In the genomic region with DNA sequence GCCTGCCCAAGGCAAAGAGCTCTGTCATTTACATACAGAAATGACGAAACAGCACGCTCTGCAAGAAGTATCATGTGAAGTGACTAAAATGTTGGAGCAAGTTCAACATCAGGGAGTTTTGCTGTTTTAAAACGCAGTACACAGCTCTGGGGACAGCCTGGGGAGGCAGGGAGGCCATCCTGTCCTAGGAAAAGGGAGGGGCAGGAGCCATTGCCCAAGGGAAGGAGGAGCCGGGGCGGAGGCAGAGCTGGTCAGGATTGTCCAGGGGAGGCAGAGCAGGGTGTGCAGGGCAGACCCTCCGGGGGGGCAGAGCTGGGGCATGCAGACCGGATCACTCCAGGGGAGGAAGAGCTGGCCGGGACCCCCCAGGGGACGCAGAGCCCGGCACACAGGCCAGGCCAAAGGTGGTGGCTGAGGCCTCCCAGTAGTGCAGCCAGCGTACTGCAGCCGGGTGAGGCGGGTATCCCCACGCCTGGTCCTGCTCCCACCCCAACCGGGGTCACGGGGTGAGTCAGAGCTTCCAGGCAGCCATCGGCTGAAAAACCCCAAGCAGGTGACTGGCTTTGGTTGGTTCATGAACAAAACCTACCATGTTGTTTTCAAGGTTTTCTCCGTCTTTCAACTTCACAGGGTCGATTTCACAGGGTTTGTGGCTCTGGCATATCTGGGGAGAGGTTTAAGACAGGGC, we compare ENCODE assay signal across 11 cellular contexts. TPM values are rescaled to one million over a fixed set of nuclear protein-coding genes. Genes with fewer than 3 reads are reported as not detected.
DNase-seq lines count a peak whose midpoint lies in the region; ATAC-seq, FAIRE-seq and TF ChIP-seq lines count a peak whose summit lies in the region.
"Had no signal": no experiment of that assay in that cellular context is flagged by ENCODE, and none has a peak within 500 bp of the region (broad histone marks: within the 10 kb centered on the region; RNA-seq: fewer than 3 reads in every experiment).

No MANE protein-coding gene starts in this region.

- no peaks in the 10 kb centered on the region for H3K36me3 ChIP-seq in HEK293 (ENCODE audit: control insufficient read depth in 2 of 2, insufficient read depth in 1 of 2, low read length in 2 of 2)

- H3K9me3 ChIP-seq in HEK293 (ENCODE audit: control insufficient read depth, insufficient read depth, low read depth, low read length): no peaks in the 10 kb centered on the region

- POLR2A ChIA-PET in HEK293 (lab: Yijun Ruan, JAX): no interaction called here

- H3K36me3 Mint-ChIP-seq in activated T-helper 1 cell treated with anti-CD3 and anti-CD28 coated beads, Interleukin-12 subunit alpha, Interleukin-12 subunit beta, Interleukin-2, Interleukin-4 antibody, amounts not matched to agents 30 ng/mL and 10 ng/mL and 1 ng/mL, durations not matched to agents 14 hours and 24 hours and 36 hours (ENCODE audit: low read depth): peaks cover 12% of the 10 kb centered on the region

- H3K4me1 ChIP-seq in HEK293 (ENCODE audit: control insufficient read depth, insufficient read depth, low read length): no peaks in the 10 kb centered on the region
- H3K4me1 ChIP-seq: parathyroid adenoma had no signal

- H3K27ac Mint-ChIP-seq in activated T-helper 1 cell treated with anti-CD3 and anti-CD28 coated beads, Interleukin-12 subunit alpha, Interleukin-12 subunit beta, Interleukin-2, Interleukin-4 antibody, amounts not matched to agents 30 ng/mL and 10 ng/mL and 1 ng/mL, durations not matched to agents 14 hours and 24 hours and 36 hours: peak overlapping the region; percentile 48

- no peak for TF ChIP-seq CTCF in HEK293 (tag by site-specific recombination; IDR thresholded peaks at IDR 0.05)

- FAIRE-seq in GM12892 (lab: Jason Lieb, UNC): no peak
- FAIRE-seq: D721Med had no signal

- no peaks in the 10 kb centered on the region for H3K9me3 Mint-ChIP-seq in activated T-helper 1 cell treated with anti-CD3 and anti-CD28 coated beads, Interleukin-12 subunit alpha, Interleukin-12 subunit beta, Interleukin-2, Interleukin-4 antibody, amounts not matched to agents 30 ng/mL and 10 ng/mL and 1 ng/mL, durations not matched to agents 14 hours and 24 hours and 36 hours

- peak; percentile 10 to 82 for ATAC-seq in left cardiac atrium
- ATAC-seq in HG03280 (IDR thresholded peaks at IDR 0.05; ENCODE audit: unreplicated experiment): no peak

- intact Hi-C loops in activated T-helper 1 cell treated with anti-CD3 and anti-CD28 coated beads, Interleukin-12 subunit alpha, Interleukin-12 subunit beta, Interleukin-2, Interleukin-4 antibody, amounts not matched to agents 30 ng/mL and 10 ng/mL and 1 ng/mL, durations not matched to agents 14 hours and 24 hours and 36 hours (cut with micrococcal nuclease): no loop called here
- intact Hi-C loops in left cardiac atrium (cut with DNase I): no loop called here

- H3K4me3 ChIP-seq in HEK293 (ENCODE audit: low read depth, low read length): no peak overlapping the region
- peak overlapping the region in 1 of 7 experiments; percentile 12 for H3K4me3 ChIP-seq in skin epidermis

- no peak for DNase-seq in activated T-helper 1 cell treated with anti-CD3 and anti-CD28 coated beads, Interleukin-12 subunit alpha, Interleukin-12 subunit beta, Interleukin-2, Interleukin-4 antibody, amounts not matched to agents 30 ng/mL and 10 ng/mL and 1 ng/mL, durations not matched to agents 14 hours and 24 hours and 36 hours (ENCODE audit: low spot score)
- DNase-seq in left cardiac atrium: peak; percentile 42
- DNase-seq in cerebellar cortex (ENCODE audit: low spot score): no peak
- DNase-seq in NCI-H2081 (lab: John Stamatoyannopoulos, UW): no peak
- no peak for DNase-seq in GM12892 (ENCODE audit: insufficient read length)
- DNase-seq: activated gamma-delta T cell had no signal

- CTCF ChIA-PET in HEK293 (lab: Yijun Ruan, JAX): interaction anchor here (0.7 kb wide), 1 partner anchor 122 kb away, joined by 3 read pairs; no protein-coding TSS in a partner anchor

- TF ChIP-seq POLR2A in GM12892 (IDR thresholded peaks at IDR 0.05; ENCODE audit: low read depth, low read length): no peak

- no peaks in the 10 kb centered on the region for H3K27me3 Mint-ChIP-seq in activated T-helper 1 cell treated with anti-CD3 and anti-CD28 coated beads, Interleukin-12 subunit alpha, Interleukin-12 subunit beta, Interleukin-2, Interleukin-4 antibody, amounts not matched to agents 30 ng/mL and 10 ng/mL and 1 ng/mL, durations not matched to agents 14 hours and 24 hours and 36 hours (ENCODE audit: insufficient read depth)

- no peaks in the 10 kb centered on the region for H3K4me1 Mint-ChIP-seq in activated T-helper 1 cell treated with anti-CD3 and anti-CD28 coated beads, Interleukin-12 subunit alpha, Interleukin-12 subunit beta, Interleukin-2, Interleukin-4 antibody, amounts not matched to agents 30 ng/mL and 10 ng/mL and 1 ng/mL, durations not matched to agents 14 hours and 24 hours and 36 hours (ENCODE audit: low read depth)

- H3K27ac ChIP-seq in HEK293 (ENCODE audit: extremely low read depth, low read depth, low read length) (no peak overlapping the region), skin epidermis (peak overlapping the region in 13 of 21 experiments; percentile 6 to 82 (median 62))
- H3K27ac ChIP-seq: parathyroid adenoma had no signal

- no peak overlapping the region for H3K4me3 Mint-ChIP-seq in activated T-helper 1 cell treated with anti-CD3 and anti-CD28 coated beads, Interleukin-12 subunit alpha, Interleukin-12 subunit beta, Interleukin-2, Interleukin-4 antibody, amounts not matched to agents 30 ng/mL and 10 ng/mL and 1 ng/mL, durations not matched to agents 14 hours and 24 hours and 36 hours

TF ChIP-seq in HEK293, 187 proteins besides CTCF, POLR2A, EP300 and RAD21:
- TF ChIP-seq GLIS2 (tag by site-specific recombination; IDR thresholded peaks at IDR 0.05): peak; percentile 46
- TF ChIP-seq GLIS1 (tag by site-specific recombination; IDR thresholded peaks at IDR 0.05): peak; percentile 40; the same call in 1 of the 2 replicates
- TF ChIP-seq, protein P1, sequence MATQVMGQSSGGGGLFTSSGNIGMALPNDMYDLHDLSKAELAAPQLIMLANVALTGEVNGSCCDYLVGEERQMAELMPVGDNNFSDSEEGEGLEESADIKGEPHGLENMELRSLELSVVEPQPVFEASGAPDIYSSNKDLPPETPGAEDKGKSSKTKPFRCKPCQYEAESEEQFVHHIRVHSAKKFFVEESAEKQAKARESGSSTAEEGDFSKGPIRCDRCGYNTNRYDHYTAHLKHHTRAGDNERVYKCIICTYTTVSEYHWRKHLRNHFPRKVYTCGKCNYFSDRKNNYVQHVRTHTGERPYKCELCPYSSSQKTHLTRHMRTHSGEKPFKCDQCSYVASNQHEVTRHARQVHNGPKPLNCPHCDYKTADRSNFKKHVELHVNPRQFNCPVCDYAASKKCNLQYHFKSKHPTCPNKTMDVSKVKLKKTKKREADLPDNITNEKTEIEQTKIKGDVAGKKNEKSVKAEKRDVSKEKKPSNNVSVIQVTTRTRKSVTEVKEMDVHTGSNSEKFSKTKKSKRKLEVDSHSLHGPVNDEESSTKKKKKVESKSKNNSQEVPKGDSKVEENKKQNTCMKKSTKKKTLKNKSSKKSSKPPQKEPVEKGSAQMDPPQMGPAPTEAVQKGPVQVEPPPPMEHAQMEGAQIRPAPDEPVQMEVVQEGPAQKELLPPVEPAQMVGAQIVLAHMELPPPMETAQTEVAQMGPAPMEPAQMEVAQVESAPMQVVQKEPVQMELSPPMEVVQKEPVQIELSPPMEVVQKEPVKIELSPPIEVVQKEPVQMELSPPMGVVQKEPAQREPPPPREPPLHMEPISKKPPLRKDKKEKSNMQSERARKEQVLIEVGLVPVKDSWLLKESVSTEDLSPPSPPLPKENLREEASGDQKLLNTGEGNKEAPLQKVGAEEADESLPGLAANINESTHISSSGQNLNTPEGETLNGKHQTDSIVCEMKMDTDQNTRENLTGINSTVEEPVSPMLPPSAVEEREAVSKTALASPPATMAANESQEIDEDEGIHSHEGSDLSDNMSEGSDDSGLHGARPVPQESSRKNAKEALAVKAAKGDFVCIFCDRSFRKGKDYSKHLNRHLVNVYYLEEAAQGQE (tag by site-specific recombination; IDR thresholded peaks at IDR 0.05): no peak
- TF ChIP-seq, protein P2, sequence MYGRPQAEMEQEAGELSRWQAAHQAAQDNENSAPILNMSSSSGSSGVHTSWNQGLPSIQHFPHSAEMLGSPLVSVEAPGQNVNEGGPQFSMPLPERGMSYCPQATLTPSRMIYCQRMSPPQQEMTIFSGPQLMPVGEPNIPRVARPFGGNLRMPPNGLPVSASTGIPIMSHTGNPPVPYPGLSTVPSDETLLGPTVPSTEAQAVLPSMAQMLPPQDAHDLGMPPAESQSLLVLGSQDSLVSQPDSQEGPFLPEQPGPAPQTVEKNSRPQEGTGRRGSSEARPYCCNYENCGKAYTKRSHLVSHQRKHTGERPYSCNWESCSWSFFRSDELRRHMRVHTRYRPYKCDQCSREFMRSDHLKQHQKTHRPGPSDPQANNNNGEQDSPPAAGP (tag by site-specific recombination; IDR thresholded peaks at IDR 0.05): 0 out of 2 replicates have a peak, but pooled peaks have one; percentile 6

RNA-seq across cellular contexts. Expression of a gene that starts 41.9 kb away (rescaled TPM):
- total RNA-seq in activated T-helper 1 cell treated with anti-CD3 and anti-CD28 coated beads, Interleukin-12 subunit alpha, Interleukin-12 subunit beta, Interleukin-2, Interleukin-4 antibody, amounts not matched to agents 30 ng/mL and 10 ng/mL and 1 ng/mL, durations not matched to agents 14 hours and 24 hours and 36 hours: 0.83 and 0.91 TPM in 2 replicates
- total RNA-seq in left cardiac atrium: 1 to 10 TPM in 1 of 2 donors, under 1 TPM in 1; 0.65 to 1.4 TPM
- polyA plus RNA-seq in GM12892 (2012; ENCODE audit: missing spikeins): 0.08 TPM
